In genomic region chr22:43387815-43388214, GRCh38 we compare ENCODE assay signal across 15 cellular contexts. TPM values are rescaled to one million over a fixed set of nuclear protein-coding genes. Genes with fewer than 3 reads are reported as not detected.
"Had no signal": no experiment of that assay in that cellular context is flagged by ENCODE, and none has a peak within 500 bp of the region (broad histone marks: within the 10 kb centered on the region; RNA-seq: fewer than 3 reads in every experiment).

No MANE protein-coding gene starts in this region.

- H3K36me3 Mint-ChIP-seq: activated naive CD8-positive, alpha-beta T cell treated with anti-CD3 and anti-CD28 coated beads, Interleukin-2, amount 10 ng/mL, durations not matched to agents 7 days and 5 days had no signal

- FAIRE-seq: bronchial epithelial cell had no signal

- H3K27me3 ChIP-seq: Peyer's patch had no signal

- H3K9me3 ChIP-seq: Peyer's patch had no signal

- H3K9me3 Mint-ChIP-seq: activated CD8-positive, alpha-beta T cell treated with anti-CD3 and anti-CD28 coated beads for 36 hours; activated naive CD8-positive, alpha-beta T cell treated with anti-CD3 and anti-CD28 coated beads, Interleukin-2, amount 10 ng/mL, durations not matched to agents 7 days and 5 days; activated T-helper 1 cell treated with anti-CD3 and anti-CD28 coated beads, Interleukin-12 subunit alpha, Interleukin-12 subunit beta, Interleukin-2, Interleukin-4 antibody, amounts not matched to agents 30 ng/mL and 10 ng/mL and 1 ng/mL, durations not matched to agents 14 hours and 24 hours and 36 hours; T-helper 2 cell treated with Interferon-gamma antibody and Interleukin-4, amounts not matched to agents 5 μg/mL and 100 μg/mL, for 36 hours had no signal

- H3K27ac ChIP-seq: Peyer's patch, RWPE1, SJSA1 had no signal

- DNase-seq: NCI-H1048 had no signal

- H3K4me3 Mint-ChIP-seq: activated CD8-positive, alpha-beta T cell treated with anti-CD3 and anti-CD28 coated beads for 36 hours; activated naive CD8-positive, alpha-beta T cell treated with anti-CD3 and anti-CD28 coated beads, Interleukin-2, amount 10 ng/mL, durations not matched to agents 7 days and 5 days; activated T-helper 1 cell treated with anti-CD3 and anti-CD28 coated beads, Interleukin-12 subunit alpha, Interleukin-12 subunit beta, Interleukin-2, Interleukin-4 antibody, amounts not matched to agents 30 ng/mL and 10 ng/mL and 1 ng/mL, durations not matched to agents 14 hours and 24 hours and 36 hours; T-helper 2 cell treated with Interferon-gamma antibody and Interleukin-4, amounts not matched to agents 5 μg/mL and 100 μg/mL, for 36 hours had no signal

- H3K4me3 ChIP-seq: Peyer's patch, SJSA1 had no signal

- H3K36me3 ChIP-seq: Peyer's patch, SJSA1, WERI-Rb-1 had no signal

- H3K4me1 ChIP-seq: Peyer's patch, SJSA1 had no signal

RNA-seq across cellular contexts. Expression of gene MPPED1, which starts 24.0 kb away (rescaled TPM):
- total RNA-seq: activated CD8-positive, alpha-beta T cell treated with anti-CD3 and anti-CD28 coated beads for 36 hours; activated naive CD8-positive, alpha-beta T cell treated with anti-CD3 and anti-CD28 coated beads, Interleukin-2, amount 10 ng/mL, durations not matched to agents 7 days and 5 days; activated T-helper 1 cell treated with anti-CD3 and anti-CD28 coated beads, Interleukin-12 subunit alpha, Interleukin-12 subunit beta, Interleukin-2, Interleukin-4 antibody, amounts not matched to agents 30 ng/mL and 10 ng/mL and 1 ng/mL, durations not matched to agents 14 hours and 24 hours and 36 hours; aorta; bronchial epithelial cell; chondrocyte; LHCN-M2; M059J; Peyer's patch; SJSA1; T-helper 1 cell treated with Interleukin-12 subunit alpha and Interleukin-12 subunit beta and Interleukin-4 antibody, amounts not matched to agents 30 ng/mL and 1 ng/mL, for 36 hours had no signal
- polyA plus RNA-seq: aorta had no signal

RNA-seq across cellular contexts. Expression of gene SCUBE1, which starts 44.6 kb away (rescaled TPM):
- total RNA-seq: activated T-helper 1 cell treated with anti-CD3 and anti-CD28 coated beads, Interleukin-12 subunit alpha, Interleukin-12 subunit beta, Interleukin-2, Interleukin-4 antibody, amounts not matched to agents 30 ng/mL and 10 ng/mL and 1 ng/mL, durations not matched to agents 14 hours and 24 hours and 36 hours; LHCN-M2; SJSA1 had no signal
